In genomic region chr12:124829008-124829707, GRCh38 we compare ENCODE assay signal across 9 cellular contexts. TPM values are rescaled to one million over a fixed set of nuclear protein-coding genes. Genes with fewer than 3 reads are reported as not detected.
A peak's percentile ranks its signal among the peaks of the same experiment; 100 is the strongest.
DNase-seq lines count a peak whose midpoint lies in the region; ATAC-seq and TF ChIP-seq lines count a peak whose summit lies in the region.
"Had no signal": no experiment of that assay in that cellular context is flagged by ENCODE, and none has a peak within 500 bp of the region (broad histone marks: within the 10 kb centered on the region; RNA-seq: fewer than 3 reads in every experiment).

No MANE protein-coding gene starts in this region.

- H3K79me1 ChIP-seq in mesendoderm (ENCODE audit: low read length) = peaks cover 21% of the 10 kb centered on the region

- no peak for ATAC-seq in GM21526 (IDR thresholded peaks at IDR 0.05; ENCODE audit: low FRiP score, unreplicated experiment)
- no peak for ATAC-seq in GM19324 (IDR thresholded peaks at IDR 0.05; ENCODE audit: low FRiP score, unreplicated experiment)
- no peak for ATAC-seq in HG03045 (IDR thresholded peaks at IDR 0.05; ENCODE audit: unreplicated experiment)

- no peak overlapping the region for H3K23ac ChIP-seq in mesendoderm (ENCODE audit: low read length)

- no peak overlapping the region for H4K8ac ChIP-seq in mesendoderm (ENCODE audit: low read depth, low read length)

- no peak overlapping the region for H3K18ac ChIP-seq in mesendoderm (ENCODE audit: low read length)

- no peak overlapping the region for H3K4ac ChIP-seq in mesendoderm (ENCODE audit: low read depth, low read length)

- H2BK5ac ChIP-seq in mesendoderm (ENCODE audit: low read length) = no peak overlapping the region

- no peak overlapping the region for H2BK120ac ChIP-seq in mesendoderm (ENCODE audit: low read depth, low read length)

- no CpG with 5 or more reads among the region's 9 CpGs for WGBS in mesendoderm (ENCODE audit: extremely low coverage, insufficient coverage, low lambda C conversion rate)

- H2BK15ac ChIP-seq in mesendoderm (replicated peaks; ENCODE audit: low read depth) = no peak overlapping the region

- H3K9ac ChIP-seq in mesendoderm (ENCODE audit: low read length) = no peak overlapping the region

- no peak for TF ChIP-seq CTCF in AG09319 (IDR thresholded peaks at IDR 0.05; ENCODE audit: low read depth, low read length)

- no peaks in the 10 kb centered on the region for H3K27me3 ChIP-seq in mesendoderm (ENCODE audit: insufficient read depth, low read length, poor library complexity)

- no peaks in the 10 kb centered on the region for H3K36me3 ChIP-seq in mesendoderm (ENCODE audit: control insufficient read depth, insufficient read depth, low read length)
- H3K36me3 ChIP-seq: lower lobe of right lung had no signal

- no peak overlapping the region for H3K4me3 ChIP-seq in mesendoderm (ENCODE audit: low read length)
- H3K4me3 ChIP-seq: lower lobe of right lung had no signal

- no peak overlapping the region for H3K4me2 ChIP-seq in mesendoderm (ENCODE audit: low read length)

- peaks cover 11% of the 10 kb centered on the region for H3K4me1 ChIP-seq in mesendoderm (ENCODE audit: control insufficient read depth, low read depth, low read length)

- H3K79me2 ChIP-seq in mesendoderm (ENCODE audit: control insufficient read depth, insufficient read depth, low read length) = peaks cover 3% of the 10 kb centered on the region

- DNase-seq in AG09319 (ENCODE audit: extremely low read depth, low read depth) (peak; percentile 77), LoVo (ENCODE audit: low spot score) (peak; percentile 64), caudate nucleus (lab: John Stamatoyannopoulos, UW) (peak in 37 of 61 donors; percentile 19 to 89 (median 49)), mesendoderm (peak; percentile 94), NCI-H774 (lab: John Stamatoyannopoulos, UW) (no peak)
- DNase-seq: lower lobe of right lung had no signal

- H2AK5ac ChIP-seq in mesendoderm (ENCODE audit: low read length) = no peak overlapping the region

- no peak overlapping the region for H4K5ac ChIP-seq in mesendoderm (ENCODE audit: low read length)

- no peak overlapping the region for H3K56ac ChIP-seq in mesendoderm (ENCODE audit: low read length)

- H3K27ac ChIP-seq in caudate nucleus (ENCODE audit: low read depth, low read length) (peak overlapping the region; percentile 92), mesendoderm (ENCODE audit: low read depth, low read length) (peak overlapping the region; percentile 21)
- H3K27ac ChIP-seq: lower lobe of right lung had no signal

RNA-seq across cellular contexts. Expression of gene SCARB1, which starts 34.5 kb away (rescaled TPM):
- 55.4 TPM for polyA plus RNA-seq in mesendoderm (2013, experiment 1 of 2)
- polyA plus RNA-seq in mesendoderm (2013, experiment 2 of 2) = 56.4 TPM
